In genomic region chr2:121830809-121831208, GRCh38 we compare ENCODE assay signal across 18 cellular contexts.
DNase-seq lines count a peak whose midpoint lies in the region; ATAC-seq, FAIRE-seq and TF ChIP-seq lines count a peak whose summit lies in the region.
"Had no signal": no experiment of that assay in that cellular context is flagged by ENCODE, and none has a peak within 500 bp of the region (broad histone marks: within the 10 kb centered on the region; RNA-seq: fewer than 3 reads in every experiment).

No MANE protein-coding gene starts in this region.

- H3K4me3 Mint-ChIP-seq in WTC11, result no peak overlapping the region
- H3K4me3 Mint-ChIP-seq in naive thymus-derived CD4-positive, alpha-beta T cell, result no peak overlapping the region
- H3K4me3 Mint-ChIP-seq: CD4-positive, CD25-positive, alpha-beta regulatory T cell; CD8-positive, alpha-beta memory T cell; H9 had no signal

- no peak for DNase-seq in GM12892 (ENCODE audit: insufficient read length)
- peak; percentile 20 for DNase-seq in PC-3
- DNase-seq in WTC11 (ENCODE audit: low spot score), result no peak
- DNase-seq in urothelium cell line (ENCODE audit: low spot score), result no peak
- DNase-seq in naive thymus-derived CD4-positive, alpha-beta T cell, result no peak
- DNase-seq: ACHN; BE2C; C1 segment of cervical spinal cord; CD4-positive, CD25-positive, alpha-beta regulatory T cell; CD8-positive, alpha-beta memory T cell; COR-L47; DMS 273 treated with DMSO at 0.1 percent for 48 hours; DMS79; GDM1; H9 had no signal

- H3K9ac ChIP-seq in PC-3 (ENCODE audit: low read length), result no peak overlapping the region

- peaks cover 39% of the 10 kb centered on the region for H3K27me3 ChIP-seq in PC-3 (ENCODE audit: low read length)
- H3K27me3 ChIP-seq in naive thymus-derived CD4-positive, alpha-beta T cell (ENCODE audit: control insufficient read depth in 2 of 2, insufficient read depth in 2 of 2, low read length in 2 of 2), result no peaks in the 10 kb centered on the region
- H3K27me3 ChIP-seq: BE2C had no signal

- no peak overlapping the region for H3K4me3 ChIP-seq in PC-3 (ENCODE audit: low read length)
- no peak overlapping the region for H3K4me3 ChIP-seq in naive thymus-derived CD4-positive, alpha-beta T cell (ENCODE audit: low read length)

- H3K79me2 ChIP-seq in PC-3 (ENCODE audit: low read length), result no peaks in the 10 kb centered on the region

- POLR2A ChIA-PET in PC-3 (lab: Charles Lee; ENCODE audit: unreplicated experiment), result no interaction called here
- POLR2A ChIA-PET in WTC11 (lab: Charles Lee), result no interaction called here
- POLR2A ChIA-PET in naive thymus-derived CD4-positive, alpha-beta T cell (lab: Charles Lee), result no interaction called here

- peaks cover under 1% of the 10 kb centered on the region for H3K27me3 Mint-ChIP-seq in WTC11 (ENCODE audit: low read depth)
- H3K27me3 Mint-ChIP-seq in naive thymus-derived CD4-positive, alpha-beta T cell, result peaks cover 0 to 12% (median 0%) of the 10 kb centered on the region in 5 donors

- no peaks in the 10 kb centered on the region for H3K9me3 ChIP-seq in PC-3 (ENCODE audit: low read length)
- H3K9me3 ChIP-seq in naive thymus-derived CD4-positive, alpha-beta T cell (ENCODE audit: control insufficient read depth in 2 of 3, low read length in 3 of 3), result no peaks in the 10 kb centered on the region
- H3K9me3 ChIP-seq: BE2C had no signal

- peaks cover 8% of the 10 kb centered on the region for H3K4me1 Mint-ChIP-seq in WTC11
- peaks cover 0 to 2% (median 0%) of the 10 kb centered on the region in 7 donors for H3K4me1 Mint-ChIP-seq in naive thymus-derived CD4-positive, alpha-beta T cell

- no peak overlapping the region for H3K4me2 ChIP-seq in PC-3 (ENCODE audit: low read length)

- intact Hi-C loops in PC-3 (cut with micrococcal nuclease), result no loop called here
- intact Hi-C loops in naive thymus-derived CD4-positive, alpha-beta T cell (cut with micrococcal nuclease), result no loop called here

- no peak for TF ChIP-seq POLR2A in GM12892 (IDR thresholded peaks at IDR 0.05; ENCODE audit: low read depth, low read length)

- H3K9me3 Mint-ChIP-seq in WTC11, result no peaks in the 10 kb centered on the region
- H3K9me3 Mint-ChIP-seq in naive thymus-derived CD4-positive, alpha-beta T cell, result no peaks in the 10 kb centered on the region
- H3K9me3 Mint-ChIP-seq: CD4-positive, CD25-positive, alpha-beta regulatory T cell; CD8-positive, alpha-beta memory T cell; H9 had no signal

- no peak for ATAC-seq in PC-3
- ATAC-seq in WTC11, result no peak
- no peak for ATAC-seq in naive thymus-derived CD4-positive, alpha-beta T cell
- ATAC-seq in GM21360 (IDR thresholded peaks at IDR 0.05; ENCODE audit: unreplicated experiment), result no peak

- H4K20me1 ChIP-seq in PC-3 (ENCODE audit: low read length), result no peaks in the 10 kb centered on the region

- TF ChIP-seq CTCF in PC-3 (conservative IDR thresholded peaks at IDR 0.05; ENCODE audit: low read depth, low read length), result no peak
- TF ChIP-seq CTCF in WTC11 (IDR thresholded peaks at IDR 0.05), result no peak

- H3K27ac Mint-ChIP-seq in WTC11, result no peak overlapping the region
- H3K27ac Mint-ChIP-seq in naive thymus-derived CD4-positive, alpha-beta T cell, result no peak overlapping the region
- H3K27ac Mint-ChIP-seq: CD4-positive, CD25-positive, alpha-beta regulatory T cell; CD8-positive, alpha-beta memory T cell had no signal

- no peaks in the 10 kb centered on the region for H3F3A ChIP-seq in PC-3 (ENCODE audit: low read length, unreplicated experiment)

- H2AFZ ChIP-seq in PC-3 (ENCODE audit: low read length), result no peak overlapping the region

- no peaks in the 10 kb centered on the region for H3K36me3 Mint-ChIP-seq in WTC11
- no peaks in the 10 kb centered on the region for H3K36me3 Mint-ChIP-seq in naive thymus-derived CD4-positive, alpha-beta T cell
- H3K36me3 Mint-ChIP-seq: CD4-positive, CD25-positive, alpha-beta regulatory T cell; CD8-positive, alpha-beta memory T cell had no signal

- H3K9me2 ChIP-seq in PC-3 (replicated peaks; ENCODE audit: low read length), result no peaks in the 10 kb centered on the region

- no peaks in the 10 kb centered on the region for H3K4me1 ChIP-seq in PC-3 (ENCODE audit: insufficient read depth, low read length)
- no peaks in the 10 kb centered on the region for H3K4me1 ChIP-seq in naive thymus-derived CD4-positive, alpha-beta T cell (ENCODE audit: control insufficient read depth in 2 of 2, insufficient read depth in 2 of 2, low read length in 2 of 2)
- H3K4me1 ChIP-seq: BE2C had no signal

- CTCF ChIA-PET in PC-3 (lab: Charles Lee), result no interaction called here
- CTCF ChIA-PET in WTC11 (lab: Charles Lee), result no interaction called here
- CTCF ChIA-PET in naive thymus-derived CD4-positive, alpha-beta T cell (lab: Charles Lee), result no interaction called here

- FAIRE-seq in GM12892 (lab: Jason Lieb, UNC) (peak; percentile 67), urothelium cell line (lab: Jason Lieb, UNC) (peak; percentile 70)
- FAIRE-seq: A204.1, H1 had no signal

- H3K36me3 ChIP-seq in PC-3 (ENCODE audit: low read depth, low read length), result no peaks in the 10 kb centered on the region
- no peaks in the 10 kb centered on the region for H3K36me3 ChIP-seq in naive thymus-derived CD4-positive, alpha-beta T cell (ENCODE audit: control insufficient read depth in 2 of 3, insufficient read depth in 3 of 3, low read length in 3 of 3)
- H3K36me3 ChIP-seq: BE2C had no signal

- no TSS peak for BruUV-seq in PC-3 (replicated peaks; lab: Mats Ljungman, UMichigan)

- H3K27ac ChIP-seq in PC-3 (ENCODE audit: low read length), result no peak overlapping the region
- H3K27ac ChIP-seq in naive thymus-derived CD4-positive, alpha-beta T cell (ENCODE audit: low read depth, low read length), result no peak overlapping the region

TF ChIP-seq in WTC11, 78 proteins besides CTCF, POLR2A, EP300 and RAD21:
- TF ChIP-seq GABPB1 (CRISPR knock-in tag; IDR thresholded peaks at IDR 0.05), result peak; percentile 89
- no peak for TF ChIP-seq ZNF317 (CRISPR knock-in tag; IDR thresholded peaks at IDR 0.05; ENCODE audit: borderline replicate concordance, low read depth)
